Comparison of ENCODE assay signal across 9 cellular contexts in the genomic region with DNA sequence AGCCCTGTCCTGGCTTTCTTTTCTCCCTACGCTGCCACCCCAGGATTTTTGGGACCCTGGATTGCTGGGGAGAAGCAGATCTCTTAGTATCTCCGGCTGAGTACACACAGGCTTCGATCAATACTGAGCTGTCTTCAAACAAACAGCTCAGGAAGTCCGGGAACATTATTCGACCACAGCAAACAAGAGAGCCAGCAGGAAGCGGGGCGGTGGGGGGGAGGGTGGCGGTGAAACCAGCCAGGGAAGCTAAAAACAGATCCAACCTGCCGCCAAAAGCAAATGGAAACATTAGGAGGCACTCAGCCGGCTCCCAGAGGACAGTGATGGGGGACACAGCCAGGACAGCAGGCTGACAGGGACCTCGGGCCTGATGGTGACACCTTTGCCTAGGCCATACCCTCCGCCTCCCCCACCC. TPM values are rescaled to one million over a fixed set of nuclear protein-coding genes. Genes with fewer than 3 reads are reported as not detected.
DNase-seq lines count a peak whose midpoint lies in the region; ATAC-seq, FAIRE-seq and TF ChIP-seq lines count a peak whose summit lies in the region.
"Had no signal": no experiment of that assay in that cellular context is flagged by ENCODE, and none has a peak within 500 bp of the region (broad histone marks: within the 10 kb centered on the region; RNA-seq: fewer than 3 reads in every experiment).

No MANE protein-coding gene starts in this region.

- TF ChIP-seq POLR2A in HepG2 (IDR thresholded peaks at IDR 0.05; ENCODE audit: insufficient read depth in 1 of 2, low read depth in 2 of 2, low read length in 2 of 2), result 0 out of 4 replicates have a peak, but pooled peaks of 1 of the 2 experiments have one; percentile 27
- no peak for TF ChIP-seq POLR2A in tibial nerve (IDR thresholded peaks at IDR 0.05)

- no peaks in the 10 kb centered on the region for H3K9me3 Mint-ChIP-seq in activated naive CD8-positive, alpha-beta T cell treated with anti-CD3 and anti-CD28 coated beads for 36 hours

- H3K36me3 ChIP-seq in HepG2 (replicated peaks in 1 of 2; ENCODE audit: control insufficient read depth in 1 of 2, insufficient read depth in 2 of 2, low read length in 2 of 2) (no peaks in the 10 kb centered on the region), tibial nerve (no peaks in the 10 kb centered on the region)

- no TSS peak for BruUV-seq in HepG2 (replicated peaks; lab: Mats Ljungman, UMichigan)

- peaks cover 9% of the 10 kb centered on the region for H3K4me1 Mint-ChIP-seq in activated naive CD8-positive, alpha-beta T cell treated with anti-CD3 and anti-CD28 coated beads for 36 hours

- H3K79me2 ChIP-seq in HepG2 (ENCODE audit: insufficient read depth, low read length), result no peaks in the 10 kb centered on the region

- no peak for TF ChIP-seq RAD21 in HepG2 (CRISPR knock-in tag; IDR thresholded peaks at IDR 0.05)

- H3K9ac ChIP-seq in HepG2 (ENCODE audit: insufficient read depth, low read depth, low read length), result peak overlapping the region; percentile 10; the same call in 1 of the 2 replicates

- CTCF ChIA-PET in HepG2 (lab: Yijun Ruan, JAX; ENCODE audit: low intra/inter-chr PET ratio, low total read pairs), result interaction anchor here (1.0 kb wide), 1 partner anchor 49 kb away, joined by 4 read pairs; no protein-coding TSS in a partner anchor

- H3K36me3 Mint-ChIP-seq in activated naive CD8-positive, alpha-beta T cell treated with anti-CD3 and anti-CD28 coated beads for 36 hours, result no peaks in the 10 kb centered on the region

- H3K27ac ChIP-seq in HepG2 (ENCODE audit: extremely low read length, insufficient read depth, low read length) (peak overlapping the region; percentile 85), tibial nerve (peak overlapping the region in 2 of 4 donors; percentile 31 to 43)

- peaks cover 82% of the 10 kb centered on the region for H3K4me1 ChIP-seq in HepG2 (ENCODE audit: insufficient read depth, low read length)
- H3K4me1 ChIP-seq in tibial nerve, result peaks cover 0 to 18% (median 0%) of the 10 kb centered on the region in 4 donors

- H3K27me3 ChIP-seq in HepG2 (ENCODE audit: control insufficient read depth in 1 of 2, insufficient read depth in 2 of 2, low read length in 2 of 2) (no peaks in the 10 kb centered on the region), tibial nerve (no peaks in the 10 kb centered on the region)

- peak overlapping the region; percentile 74 for H3K4me2 ChIP-seq in HepG2 (ENCODE audit: low read depth, low read length)

- no peak overlapping the region for H3K4me3 Mint-ChIP-seq in activated naive CD8-positive, alpha-beta T cell treated with anti-CD3 and anti-CD28 coated beads for 36 hours

- H3K4me3 ChIP-seq in HepG2 (replicated peaks in 1 of 3; ENCODE audit: insufficient read depth in 1 of 3, low read depth in 2 of 3, low read length in 3 of 3), result peak overlapping the region in 2 of 3 experiments; percentile 18 to 44; a peak in 2 of 6 replicates
- H3K4me3 ChIP-seq in tibial nerve, result no peak overlapping the region

- intact Hi-C loops in HepG2 (cut with micrococcal nuclease; ENCODE audit: unreplicated experiment), result loop anchor here (1.0 kb wide), 1 partner anchor 12 kb away; no protein-coding TSS in a partner anchor

- in situ Hi-C loops in KBM-7 (cut with MboI; ENCODE audit: low pct_unique_long_range_greater_than_20kb, low sequenced_read_pairs), result no loop called here
- in situ Hi-C loops in HepG2 (cut with HindIII; ENCODE audit: extremely low pct_ligation_motif_present, low pct_unique_long_range_greater_than_20kb), result loop anchor here (10.0 kb wide), 1 partner anchor 48 kb away; a partner anchor contains a TSS

- POLR2A ChIA-PET in HepG2 (lab: Yijun Ruan, JAX), result interaction anchor here (0.6 to 4.9 kb wide), 18 partner anchors 11 to 301 kb away, joined by 3 to 76 read pairs (median 3); a partner anchor contains a TSS

- DNase-seq in A172 (ENCODE audit: low spot score), result peak; percentile 13
- peak; percentile 78 for DNase-seq in KBM-7
- no peak for DNase-seq in activated naive CD8-positive, alpha-beta T cell treated with anti-CD3 and anti-CD28 coated beads for 36 hours
- DNase-seq in HepG2 (ENCODE audit: low spot score), result peak; percentile 96
- no peak for DNase-seq in tibial nerve (ENCODE audit: low spot score in 2 of 2)
- DNase-seq in RKO (ENCODE audit: low spot score), result no peak
- DNase-seq: amniotic stem cell had no signal

- TF ChIP-seq EP300 in HepG2 (IDR thresholded peaks at IDR 0.05; ENCODE audit: low read depth in 2 of 2, low read length in 2 of 2), result peak in 1 of 2 experiments; percentile 90; a peak in 2 of 4 replicates
- TF ChIP-seq EP300 in HepG2 (CRISPR knock-in tag; IDR thresholded peaks at IDR 0.05; ENCODE audit: borderline replicate concordance), result peak; percentile 76; the same call in 1 of the 2 replicates
- no peak for TF ChIP-seq EP300 in tibial nerve (IDR thresholded peaks at IDR 0.05)

- no peaks in the 10 kb centered on the region for H4K20me1 ChIP-seq in HepG2 (ENCODE audit: insufficient read depth, low read length)

- peak; percentile 76 for ATAC-seq in HepG2
- ATAC-seq in HG03045 (IDR thresholded peaks at IDR 0.05; ENCODE audit: unreplicated experiment), result no peak
- no peak for ATAC-seq in HG03196 (IDR thresholded peaks at IDR 0.05; ENCODE audit: unreplicated experiment)

- FAIRE-seq in HepG2 (lab: Jason Lieb, UNC), result peak; percentile 88

- H2AFZ ChIP-seq in HepG2 (ENCODE audit: low read length), result no peak overlapping the region

- peak; percentile 25; the same call in 1 of the 2 replicates for TF ChIP-seq CTCF in HepG2 (CRISPR knock-in tag; IDR thresholded peaks at IDR 0.05)
- TF ChIP-seq CTCF in tibial nerve (IDR thresholded peaks at IDR 0.05), result no peak

- H3K9me3 ChIP-seq in HepG2 (ENCODE audit: low read length) (no peaks in the 10 kb centered on the region), tibial nerve (no peaks in the 10 kb centered on the region)

- WGBS in HepG2 (ENCODE audit: low lambda C conversion rate), result 2% methylated on average over 11 of the region's 12 CpGs
- 25 to 27% methylated on average over 12 of the region's 12 CpGs for WGBS in tibial nerve, 2 donors

- H3K27ac Mint-ChIP-seq in activated naive CD8-positive, alpha-beta T cell treated with anti-CD3 and anti-CD28 coated beads for 36 hours, result peak overlapping the region; percentile 39

- H3K27me3 Mint-ChIP-seq in activated naive CD8-positive, alpha-beta T cell treated with anti-CD3 and anti-CD28 coated beads for 36 hours, result no peaks in the 10 kb centered on the region

RNA-seq across cellular contexts. Expression of a gene that starts 12.2 kb away (rescaled TPM):
- total RNA-seq in A172 (2014; rRNA removed; shearing (Covaris generic)), result 8.2 and 11.2 TPM in 2 replicates
- total RNA-seq in activated naive CD8-positive, alpha-beta T cell treated with anti-CD3 and anti-CD28 coated beads for 36 hours, result not detected
- 30.6 and 51.2 TPM in 2 replicates for total RNA-seq in HepG2 (2016; rRNA removed; fragmentation: Illumina TruSeq; extraction: Trizol)
- total RNA-seq in HepG2 (2016; cell fraction: cytosol; rRNA removed; fragmentation: Illumina TruSeq; extraction: Trizol; ENCODE audit: low read depth), result 13.8 and 14.2 TPM in 2 replicates
- 22.1 and 59.2 TPM in 2 replicates for total RNA-seq in HepG2 (2016; cell fraction: insoluble cytoplasmic fraction; rRNA removed; fragmentation: Illumina TruSeq; extraction: Trizol)
- 23.6 and 25.3 TPM in 2 replicates for total RNA-seq in HepG2 (2016; cell fraction: membrane; rRNA removed; fragmentation: Illumina TruSeq; extraction: Trizol)
- total RNA-seq in HepG2 (2016; cell fraction: nucleus; rRNA removed; fragmentation: Illumina TruSeq; extraction: Trizol), result 82.3 and 107 TPM in 2 replicates
- polyA plus RNA-seq in HepG2 (2011; rRNA removed), result 62.7 and 68.0 TPM in 2 replicates
- 30.5 and 43.7 TPM in 2 replicates for polyA plus RNA-seq in HepG2 (2011; cell fraction: cytosol; rRNA removed)
- 347 and 430 TPM in 2 replicates for polyA plus RNA-seq in HepG2 (2011; cell fraction: nucleus; rRNA removed)
- 225 and 263 TPM in 2 replicates for polyA plus RNA-seq in HepG2 (2012)
- 20.9 and 22.6 TPM in 2 replicates for polyA plus RNA-seq in HepG2 (2016; cell fraction: cytosol; fragmentation: Illumina TruSeq; extraction: Trizol; ENCODE audit: low read depth)
- 55.5 and 77.0 TPM in 2 replicates for polyA plus RNA-seq in HepG2 (2016; cell fraction: insoluble cytoplasmic fraction; fragmentation: Illumina TruSeq; extraction: Trizol; ENCODE audit: low read depth)
- 33.0 and 38.0 TPM in 2 replicates for polyA plus RNA-seq in HepG2 (2016; cell fraction: membrane; fragmentation: Illumina TruSeq; extraction: Trizol; ENCODE audit: low read depth)
- 426 and 433 TPM in 2 replicates for polyA plus RNA-seq in HepG2 (2016; cell fraction: nucleus; fragmentation: Illumina TruSeq; extraction: Trizol; ENCODE audit: insufficient read depth, low read depth)
- polyA minus RNA-seq in HepG2 (2011; rRNA and poly(A)+ RNA removed; ENCODE audit: low replicate concordance), result 67.0 TPM in 1 of 2 replicates, not detected in the other
- polyA minus RNA-seq in HepG2 (2011; cell fraction: cytosol; rRNA and poly(A)+ RNA removed), result 53.4 and 68.9 TPM in 2 replicates
- polyA minus RNA-seq in HepG2 (2011; cell fraction: nucleus; rRNA and poly(A)+ RNA removed), result 37.1 and 45.6 TPM in 2 replicates
- 100 to 1,000 TPM in 1 of 4 donors, 10 to 100 TPM in 3; 83.5 to 139 (median 90.9) TPM for total RNA-seq in tibial nerve

RNA-seq across cellular contexts. Expression of a gene that starts 19.0 kb away (rescaled TPM):
- total RNA-seq in A172 (2014; rRNA removed; shearing (Covaris generic)), result not detected in 2 replicates
- total RNA-seq in activated naive CD8-positive, alpha-beta T cell treated with anti-CD3 and anti-CD28 coated beads for 36 hours, result not detected
- total RNA-seq in HepG2 (2016; rRNA removed; fragmentation: Illumina TruSeq; extraction: Trizol) (1.1 and 1.8 TPM in 2 replicates), tibial nerve (not detected)
- 0.81 and 0.97 TPM in 2 replicates for total RNA-seq in HepG2 (2016; cell fraction: cytosol; rRNA removed; fragmentation: Illumina TruSeq; extraction: Trizol; ENCODE audit: low read depth)
- total RNA-seq in HepG2 (2016; cell fraction: insoluble cytoplasmic fraction; rRNA removed; fragmentation: Illumina TruSeq; extraction: Trizol), result 0.91 and 1.8 TPM in 2 replicates
- 1.1 and 1.2 TPM in 2 replicates for total RNA-seq in HepG2 (2016; cell fraction: membrane; rRNA removed; fragmentation: Illumina TruSeq; extraction: Trizol)
- total RNA-seq in HepG2 (2016; cell fraction: nucleus; rRNA removed; fragmentation: Illumina TruSeq; extraction: Trizol), result 1.6 and 2.7 TPM in 2 replicates
- polyA plus RNA-seq in HepG2 (2011; rRNA removed), result 2.6 and 4.3 TPM in 2 replicates
- 1.4 and 2.1 TPM in 2 replicates for polyA plus RNA-seq in HepG2 (2011; cell fraction: cytosol; rRNA removed)
- 13.9 and 14.3 TPM in 2 replicates for polyA plus RNA-seq in HepG2 (2011; cell fraction: nucleus; rRNA removed)
- polyA plus RNA-seq in HepG2 (2012), result 1.8 and 2.3 TPM in 2 replicates
- 0.87 and 0.89 TPM in 2 replicates for polyA plus RNA-seq in HepG2 (2016; cell fraction: cytosol; fragmentation: Illumina TruSeq; extraction: Trizol; ENCODE audit: low read depth)
- polyA plus RNA-seq in HepG2 (2016; cell fraction: insoluble cytoplasmic fraction; fragmentation: Illumina TruSeq; extraction: Trizol; ENCODE audit: low read depth), result 1.1 and 1.9 TPM in 2 replicates
- polyA plus RNA-seq in HepG2 (2016; cell fraction: membrane; fragmentation: Illumina TruSeq; extraction: Trizol; ENCODE audit: low read depth), result 0.50 and 0.61 TPM in 2 replicates
- polyA plus RNA-seq in HepG2 (2016; cell fraction: nucleus; fragmentation: Illumina TruSeq; extraction: Trizol; ENCODE audit: insufficient read depth, low read depth), result 4.5 and 5.6 TPM in 2 replicates
- 0.33 and 11.2 TPM in 2 replicates for polyA minus RNA-seq in HepG2 (2011; rRNA and poly(A)+ RNA removed; ENCODE audit: low replicate concordance)
- polyA minus RNA-seq in HepG2 (2011; cell fraction: cytosol; rRNA and poly(A)+ RNA removed), result 1.4 and 2.2 TPM in 2 replicates
- polyA minus RNA-seq in HepG2 (2011; cell fraction: nucleus; rRNA and poly(A)+ RNA removed), result 3.9 and 5.8 TPM in 2 replicates

RNA-seq across cellular contexts. Expression of a gene that starts 48.2 kb away (rescaled TPM):
- 4.4 and 7.0 TPM in 2 replicates for total RNA-seq in A172 (2014; rRNA removed; shearing (Covaris generic))
- 10 to 100 TPM; 19.0 to 23.8 TPM for total RNA-seq in activated naive CD8-positive, alpha-beta T cell treated with anti-CD3 and anti-CD28 coated beads for 36 hours
- 2.0 and 4.0 TPM in 2 replicates for total RNA-seq in HepG2 (2016; rRNA removed; fragmentation: Illumina TruSeq; extraction: Trizol)
- 4.5 and 8.9 TPM in 2 replicates for total RNA-seq in HepG2 (2016; cell fraction: cytosol; rRNA removed; fragmentation: Illumina TruSeq; extraction: Trizol; ENCODE audit: low read depth)
- 1.9 and 4.2 TPM in 2 replicates for total RNA-seq in HepG2 (2016; cell fraction: insoluble cytoplasmic fraction; rRNA removed; fragmentation: Illumina TruSeq; extraction: Trizol)
- total RNA-seq in HepG2 (2016; cell fraction: membrane; rRNA removed; fragmentation: Illumina TruSeq; extraction: Trizol), result 8.2 and 10.1 TPM in 2 replicates
- 3.1 and 4.6 TPM in 2 replicates for total RNA-seq in HepG2 (2016; cell fraction: nucleus; rRNA removed; fragmentation: Illumina TruSeq; extraction: Trizol)
- polyA plus RNA-seq in HepG2 (2011; rRNA removed), result 2.3 and 2.6 TPM in 2 replicates
- 1.8 and 3.4 TPM in 2 replicates for polyA plus RNA-seq in HepG2 (2011; cell fraction: cytosol; rRNA removed)
- 23.1 and 29.5 TPM in 2 replicates for polyA plus RNA-seq in HepG2 (2011; cell fraction: nucleus; rRNA removed)
- polyA plus RNA-seq in HepG2 (2012), result 6.8 and 9.9 TPM in 2 replicates
- polyA plus RNA-seq in HepG2 (2016; cell fraction: cytosol; fragmentation: Illumina TruSeq; extraction: Trizol; ENCODE audit: low read depth), result 13.0 TPM in 2 replicates
- 8.2 and 12.0 TPM in 2 replicates for polyA plus RNA-seq in HepG2 (2016; cell fraction: insoluble cytoplasmic fraction; fragmentation: Illumina TruSeq; extraction: Trizol; ENCODE audit: low read depth)
- polyA plus RNA-seq in HepG2 (2016; cell fraction: membrane; fragmentation: Illumina TruSeq; extraction: Trizol; ENCODE audit: low read depth), result 18.9 and 20.6 TPM in 2 replicates
- 17.9 and 18.7 TPM in 2 replicates for polyA plus RNA-seq in HepG2 (2016; cell fraction: nucleus; fragmentation: Illumina TruSeq; extraction: Trizol; ENCODE audit: insufficient read depth, low read depth)
- 5.3 and 5.6 TPM in 2 replicates for polyA minus RNA-seq in HepG2 (2011; rRNA and poly(A)+ RNA removed; ENCODE audit: low replicate concordance)
- 4.7 and 5.7 TPM in 2 replicates for polyA minus RNA-seq in HepG2 (2011; cell fraction: cytosol; rRNA and poly(A)+ RNA removed)
- 3.2 and 4.1 TPM in 2 replicates for polyA minus RNA-seq in HepG2 (2011; cell fraction: nucleus; rRNA and poly(A)+ RNA removed)
- total RNA-seq in tibial nerve, result 10 to 100 TPM; 10.3 to 37.8 (median 18.0) TPM

RNA-seq across cellular contexts. Expression of a gene that starts 49.4 kb away (rescaled TPM):
- total RNA-seq in A172 (2014; rRNA removed; shearing (Covaris generic)), result 55.0 and 63.4 TPM in 2 replicates
- under 1 TPM; 0.43 to 0.60 TPM for total RNA-seq in activated naive CD8-positive, alpha-beta T cell treated with anti-CD3 and anti-CD28 coated beads for 36 hours
- total RNA-seq in HepG2 (2016; rRNA removed; fragmentation: Illumina TruSeq; extraction: Trizol) (32.7 and 75.4 TPM in 2 replicates), tibial nerve (100 to 1,000 TPM in 1 of 4 donors, 10 to 100 TPM in 3; 63.2 to 126 (median 90.4) TPM)
- total RNA-seq in HepG2 (2016; cell fraction: cytosol; rRNA removed; fragmentation: Illumina TruSeq; extraction: Trizol; ENCODE audit: low read depth), result 14.1 and 16.2 TPM in 2 replicates
- total RNA-seq in HepG2 (2016; cell fraction: insoluble cytoplasmic fraction; rRNA removed; fragmentation: Illumina TruSeq; extraction: Trizol), result 26.6 and 79.7 TPM in 2 replicates
- 27.2 and 31.1 TPM in 2 replicates for total RNA-seq in HepG2 (2016; cell fraction: membrane; rRNA removed; fragmentation: Illumina TruSeq; extraction: Trizol)
- total RNA-seq in HepG2 (2016; cell fraction: nucleus; rRNA removed; fragmentation: Illumina TruSeq; extraction: Trizol), result 65.4 and 75.4 TPM in 2 replicates
- polyA plus RNA-seq in HepG2 (2011; rRNA removed), result 114 and 164 TPM in 2 replicates
- polyA plus RNA-seq in HepG2 (2011; cell fraction: cytosol; rRNA removed), result 99.1 and 107 TPM in 2 replicates
- polyA plus RNA-seq in HepG2 (2011; cell fraction: nucleus; rRNA removed), result 78.9 and 91.7 TPM in 2 replicates
- polyA plus RNA-seq in HepG2 (2012), result 75.5 and 159 TPM in 2 replicates
- polyA plus RNA-seq in HepG2 (2016; cell fraction: cytosol; fragmentation: Illumina TruSeq; extraction: Trizol; ENCODE audit: low read depth), result 13.2 and 14.3 TPM in 2 replicates
- polyA plus RNA-seq in HepG2 (2016; cell fraction: insoluble cytoplasmic fraction; fragmentation: Illumina TruSeq; extraction: Trizol; ENCODE audit: low read depth), result 33.0 and 42.6 TPM in 2 replicates
- polyA plus RNA-seq in HepG2 (2016; cell fraction: membrane; fragmentation: Illumina TruSeq; extraction: Trizol; ENCODE audit: low read depth), result 24.0 and 26.9 TPM in 2 replicates
- 142 TPM in 2 replicates for polyA plus RNA-seq in HepG2 (2016; cell fraction: nucleus; fragmentation: Illumina TruSeq; extraction: Trizol; ENCODE audit: insufficient read depth, low read depth)
- polyA minus RNA-seq in HepG2 (2011; rRNA and poly(A)+ RNA removed; ENCODE audit: low replicate concordance), result 35.2 and 152 TPM in 2 replicates
- 59.6 and 69.2 TPM in 2 replicates for polyA minus RNA-seq in HepG2 (2011; cell fraction: cytosol; rRNA and poly(A)+ RNA removed)
- polyA minus RNA-seq in HepG2 (2011; cell fraction: nucleus; rRNA and poly(A)+ RNA removed), result 28.7 and 29.8 TPM in 2 replicates

Comparison
In these comparisons a context has a peak if more than half of its experiments do, and no peak if none do; other contexts are left out.
1. DNase-seq: peak in A172 (single experiment), KBM-7 (single experiment) and HepG2 (single experiment); none in activated naive CD8-positive, alpha-beta T cell treated with anti-CD3 and anti-CD28 coated beads for 36 hours (single experiment), tibial nerve (0 of 2) and RKO (single experiment).
2. H3K4me3 ChIP-seq: peak in HepG2 (2 of 3); none in tibial nerve (0 of 4).